Comparison of ENCODE assay signal across 1 cellular context in the genomic region with DNA sequence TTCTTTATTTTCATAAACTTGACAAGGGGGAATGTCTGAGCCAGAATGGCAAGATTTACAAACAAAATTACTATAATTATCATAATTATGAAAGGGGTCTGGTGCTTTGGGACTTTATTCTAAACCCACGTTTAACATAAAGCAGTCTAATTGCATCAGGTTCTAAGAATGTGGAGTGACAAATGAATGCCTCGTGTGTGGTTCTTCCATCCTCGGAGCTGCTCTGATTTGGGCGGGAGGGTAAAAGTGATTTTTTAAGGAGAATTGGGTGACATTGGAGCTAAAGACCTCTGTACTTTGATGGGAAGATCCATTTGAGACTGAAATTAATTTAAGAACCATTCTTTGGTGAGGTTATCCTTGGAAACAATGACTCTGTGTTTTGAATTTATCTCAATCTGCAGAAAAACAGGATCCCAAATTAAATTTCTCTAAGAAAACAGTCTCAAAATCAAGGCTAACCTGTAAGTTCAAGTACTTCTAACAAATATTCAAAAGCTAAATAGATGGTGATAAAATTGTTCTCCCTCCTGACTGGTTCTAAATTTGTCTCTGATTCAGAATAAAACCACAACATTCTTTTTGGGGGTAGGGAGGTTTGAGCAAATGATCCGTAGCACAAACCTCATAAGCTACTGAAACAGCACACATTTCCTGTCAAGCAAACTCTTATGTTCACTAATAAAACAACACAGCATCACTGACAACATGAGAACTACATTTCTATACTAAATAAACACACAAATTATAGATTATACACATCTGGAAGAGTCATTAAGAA.
TF ChIP-seq lines count a peak whose summit lies in the region.

No MANE protein-coding gene starts in this region.

TF ChIP-seq in GM23338, 12 proteins besides CTCF, POLR2A, EP300 and RAD21 (continued from another document):
- TF ChIP-seq, protein P1, sequence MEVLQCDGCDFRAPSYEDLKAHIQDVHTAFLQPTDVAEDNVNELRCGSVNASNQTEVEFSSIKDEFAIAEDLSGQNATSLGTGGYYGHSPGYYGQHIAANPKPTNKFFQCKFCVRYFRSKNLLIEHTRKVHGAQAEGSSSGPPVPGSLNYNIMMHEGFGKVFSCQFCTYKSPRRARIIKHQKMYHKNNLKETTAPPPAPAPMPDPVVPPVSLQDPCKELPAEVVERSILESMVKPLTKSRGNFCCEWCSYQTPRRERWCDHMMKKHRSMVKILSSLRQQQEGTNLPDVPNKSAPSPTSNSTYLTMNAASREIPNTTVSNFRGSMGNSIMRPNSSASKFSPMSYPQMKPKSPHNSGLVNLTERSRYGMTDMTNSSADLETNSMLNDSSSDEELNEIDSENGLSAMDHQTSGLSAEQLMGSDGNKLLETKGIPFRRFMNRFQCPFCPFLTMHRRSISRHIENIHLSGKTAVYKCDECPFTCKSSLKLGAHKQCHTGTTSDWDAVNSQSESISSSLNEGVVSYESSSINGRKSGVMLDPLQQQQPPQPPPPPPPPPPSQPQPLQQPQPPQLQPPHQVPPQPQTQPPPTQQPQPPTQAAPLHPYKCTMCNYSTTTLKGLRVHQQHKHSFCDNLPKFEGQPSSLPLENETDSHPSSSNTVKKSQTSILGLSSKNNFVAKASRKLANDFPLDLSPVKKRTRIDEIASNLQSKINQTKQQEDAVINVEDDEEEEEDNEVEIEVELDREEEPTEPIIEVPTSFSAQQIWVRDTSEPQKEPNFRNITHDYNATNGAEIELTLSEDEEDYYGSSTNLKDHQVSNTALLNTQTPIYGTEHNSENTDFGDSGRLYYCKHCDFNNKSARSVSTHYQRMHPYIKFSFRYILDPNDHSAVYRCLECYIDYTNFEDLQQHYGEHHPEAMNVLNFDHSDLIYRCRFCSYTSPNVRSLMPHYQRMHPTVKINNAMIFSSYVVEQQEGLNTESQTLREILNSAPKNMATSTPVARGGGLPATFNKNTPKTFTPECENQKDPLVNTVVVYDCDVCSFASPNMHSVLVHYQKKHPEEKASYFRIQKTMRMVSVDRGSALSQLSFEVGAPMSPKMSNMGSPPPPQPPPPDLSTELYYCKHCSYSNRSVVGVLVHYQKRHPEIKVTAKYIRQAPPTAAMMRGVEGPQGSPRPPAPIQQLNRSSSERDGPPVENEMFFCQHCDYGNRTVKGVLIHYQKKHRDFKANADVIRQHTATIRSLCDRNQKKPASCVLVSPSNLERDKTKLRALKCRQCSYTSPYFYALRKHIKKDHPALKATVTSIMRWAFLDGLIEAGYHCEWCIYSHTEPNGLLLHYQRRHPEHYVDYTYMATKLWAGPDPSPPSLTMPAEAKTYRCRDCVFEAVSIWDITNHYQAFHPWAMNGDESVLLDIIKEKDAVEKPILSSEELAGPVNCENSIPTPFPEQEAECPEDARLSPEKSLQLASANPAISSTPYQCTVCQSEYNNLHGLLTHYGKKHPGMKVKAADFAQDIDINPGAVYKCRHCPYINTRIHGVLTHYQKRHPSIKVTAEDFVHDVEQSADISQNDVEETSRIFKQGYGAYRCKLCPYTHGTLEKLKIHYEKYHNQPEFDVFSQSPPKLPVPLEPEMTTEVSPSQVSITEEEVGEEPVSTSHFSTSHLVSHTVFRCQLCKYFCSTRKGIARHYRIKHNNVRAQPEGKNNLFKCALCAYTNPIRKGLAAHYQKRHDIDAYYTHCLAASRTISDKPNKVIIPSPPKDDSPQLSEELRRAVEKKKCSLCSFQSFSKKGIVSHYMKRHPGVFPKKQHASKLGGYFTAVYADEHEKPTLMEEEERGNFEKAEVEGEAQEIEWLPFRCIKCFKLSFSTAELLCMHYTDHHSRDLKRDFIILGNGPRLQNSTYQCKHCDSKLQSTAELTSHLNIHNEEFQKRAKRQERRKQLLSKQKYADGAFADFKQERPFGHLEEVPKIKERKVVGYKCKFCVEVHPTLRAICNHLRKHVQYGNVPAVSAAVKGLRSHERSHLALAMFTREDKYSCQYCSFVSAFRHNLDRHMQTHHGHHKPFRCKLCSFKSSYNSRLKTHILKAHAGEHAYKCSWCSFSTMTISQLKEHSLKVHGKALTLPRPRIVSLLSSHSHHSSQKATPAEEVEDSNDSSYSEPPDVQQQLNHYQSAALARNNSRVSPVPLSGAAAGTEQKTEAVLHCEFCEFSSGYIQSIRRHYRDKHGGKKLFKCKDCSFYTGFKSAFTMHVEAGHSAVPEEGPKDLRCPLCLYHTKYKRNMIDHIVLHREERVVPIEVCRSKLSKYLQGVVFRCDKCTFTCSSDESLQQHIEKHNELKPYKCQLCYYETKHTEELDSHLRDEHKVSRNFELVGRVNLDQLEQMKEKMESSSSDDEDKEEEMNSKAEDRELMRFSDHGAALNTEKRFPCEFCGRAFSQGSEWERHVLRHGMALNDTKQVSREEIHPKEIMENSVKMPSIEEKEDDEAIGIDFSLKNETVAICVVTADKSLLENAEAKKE (CRISPR knock-in tag; IDR thresholded peaks at IDR 0.05): no peak
- TF ChIP-seq ZNF114 (CRISPR knock-in tag; IDR thresholded peaks at IDR 0.05): no peak
